In the genomic region with DNA sequence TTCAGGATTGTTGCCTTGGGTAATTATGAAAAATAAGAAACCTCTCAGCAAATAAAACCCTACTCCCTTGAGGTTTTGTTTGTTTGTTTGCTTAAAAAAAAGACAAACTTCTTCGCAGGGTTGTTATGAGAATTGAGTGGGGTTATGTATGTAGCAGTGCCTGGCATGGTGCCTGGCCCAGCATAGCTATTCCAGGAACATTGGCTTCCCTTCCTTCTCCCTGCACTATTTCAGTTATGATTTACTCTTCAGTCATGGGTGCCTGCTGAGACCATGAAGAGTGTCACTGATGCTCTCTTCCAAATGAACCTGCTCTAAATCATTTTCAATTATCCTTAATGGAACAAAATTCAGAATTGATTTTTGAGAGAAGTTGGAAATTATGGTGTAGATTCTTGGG, we compare ENCODE assay signal across 15 cellular contexts.
DNase-seq lines count a peak whose midpoint lies in the region; ATAC-seq and TF ChIP-seq lines count a peak whose summit lies in the region.
"Had no signal": no experiment of that assay in that cellular context is flagged by ENCODE, and none has a peak within 500 bp of the region (broad histone marks: within the 10 kb centered on the region; RNA-seq: fewer than 3 reads in every experiment).

No MANE protein-coding gene starts in this region.

- DNase-seq in NCI-H2171 treated with DMSO at 0.1 percent for 48 hours (lab: John Stamatoyannopoulos, UW) (peak; percentile 13), NCI-H2171 (lab: John Stamatoyannopoulos, UW) (no peak), esophagus squamous epithelium (lab: John Stamatoyannopoulos, UW) (no peak), upper lobe of right lung (no peak), DMS 273 (lab: John Stamatoyannopoulos, UW; ENCODE audit: unreplicated experiment) (no peak)
- DNase-seq: activated CD4-positive, alpha-beta T cell treated with anti-CD3 and anti-CD28 coated beads, Interleukin-2, amount 50 U/mL, for 4 hours; activated T-cell treated with anti-CD3 and anti-CD28 coated beads, Interleukin-2, amount 50 U/mL, for 72 hours; CD4-positive, alpha-beta memory T cell; NCI-H1092; NCI-H446 treated with DMSO at 0.1 percent for 48 hours had no signal

- H3K9ac ChIP-seq in parathyroid adenoma = no peak overlapping the region

- H3K4me3 ChIP-seq in esophagus squamous epithelium (no peak overlapping the region), parathyroid adenoma (ENCODE audit: low read depth, low read length) (no peak overlapping the region), upper lobe of right lung (no peak overlapping the region)
- H3K4me3 ChIP-seq: K562 had no signal

- no peak for TF ChIP-seq CTCF in esophagus squamous epithelium (IDR thresholded peaks at IDR 0.05)
- TF ChIP-seq CTCF in parathyroid adenoma (IDR thresholded peaks at IDR 0.05) = no peak
- no peak for TF ChIP-seq CTCF in upper lobe of right lung (IDR thresholded peaks at IDR 0.05)

- no peak overlapping the region for H3K27ac Mint-ChIP-seq in activated T-helper 17 cell treated with anti-CD3 and anti-CD28 coated beads, Interleukin-2, amount 50 U/mL, for 72 hours
- H3K27ac Mint-ChIP-seq: activated T-cell treated with anti-CD3 and anti-CD28 coated beads, Interleukin-2, amount 50 U/mL, for 72 hours; CD4-positive, alpha-beta memory T cell; stimulated activated effector memory CD8-positive, alpha-beta T cell treated with anti-CD3 and anti-CD28 coated beads, Interleukin-12 subunit alpha, Interleukin-12 subunit beta, amount 100 ng/mL, for 72 hours had no signal

- WGBS in esophagus squamous epithelium, 2 donors = 67 to 68% methylated on average over 1 of the region's 1 CpG

- no peak overlapping the region for H2AFZ ChIP-seq in parathyroid adenoma

- H3K9me3 Mint-ChIP-seq in activated T-helper 17 cell treated with anti-CD3 and anti-CD28 coated beads, Interleukin-2, amount 50 U/mL, for 72 hours = no peaks in the 10 kb centered on the region
- H3K9me3 Mint-ChIP-seq: activated T-cell treated with anti-CD3 and anti-CD28 coated beads, Interleukin-2, amount 50 U/mL, for 72 hours; stimulated activated effector memory CD8-positive, alpha-beta T cell treated with anti-CD3 and anti-CD28 coated beads, Interleukin-12 subunit alpha, Interleukin-12 subunit beta, amount 100 ng/mL, for 72 hours had no signal

- H3K79me2 ChIP-seq in parathyroid adenoma = peaks cover 2% of the 10 kb centered on the region

- H3K36me3 ChIP-seq in esophagus squamous epithelium (no peaks in the 10 kb centered on the region), parathyroid adenoma (ENCODE audit: control insufficient read depth, insufficient read depth, low read length) (no peaks in the 10 kb centered on the region), upper lobe of right lung (no peaks in the 10 kb centered on the region)

- H3K27me3 Mint-ChIP-seq in activated T-helper 17 cell treated with anti-CD3 and anti-CD28 coated beads, Interleukin-2, amount 50 U/mL, for 72 hours = peaks cover 14% of the 10 kb centered on the region

- no peaks in the 10 kb centered on the region for H3K4me1 Mint-ChIP-seq in activated T-helper 17 cell treated with anti-CD3 and anti-CD28 coated beads, Interleukin-2, amount 50 U/mL, for 72 hours
- H3K4me1 Mint-ChIP-seq: CD4-positive, alpha-beta memory T cell; stimulated activated effector memory CD8-positive, alpha-beta T cell treated with anti-CD3 and anti-CD28 coated beads, Interleukin-12 subunit alpha, Interleukin-12 subunit beta, amount 100 ng/mL, for 72 hours had no signal

- no peak overlapping the region for H3K4me2 ChIP-seq in parathyroid adenoma (ENCODE audit: low read length)

- no peaks in the 10 kb centered on the region for H3K9me3 ChIP-seq in esophagus squamous epithelium
- H3K9me3 ChIP-seq in parathyroid adenoma (ENCODE audit: control insufficient read depth, low read length) = no peaks in the 10 kb centered on the region
- H3K9me3 ChIP-seq in upper lobe of right lung = no peaks in the 10 kb centered on the region

- H3K4me1 ChIP-seq in esophagus squamous epithelium (peaks cover 0 to 72% (median 40%) of the 10 kb centered on the region in 3 donors), parathyroid adenoma (peaks cover 4% of the 10 kb centered on the region), upper lobe of right lung (peaks cover 33% of the 10 kb centered on the region)

- H3K27me3 ChIP-seq in esophagus squamous epithelium = no peaks in the 10 kb centered on the region
- H3K27me3 ChIP-seq in parathyroid adenoma (ENCODE audit: control insufficient read depth, insufficient read depth, low read length) = no peaks in the 10 kb centered on the region
- no peaks in the 10 kb centered on the region for H3K27me3 ChIP-seq in upper lobe of right lung

- no peaks in the 10 kb centered on the region for H3K36me3 Mint-ChIP-seq in activated T-helper 17 cell treated with anti-CD3 and anti-CD28 coated beads, Interleukin-2, amount 50 U/mL, for 72 hours (ENCODE audit: low read depth)
- H3K36me3 Mint-ChIP-seq: CD4-positive, alpha-beta memory T cell; stimulated activated effector memory CD8-positive, alpha-beta T cell treated with anti-CD3 and anti-CD28 coated beads, Interleukin-12 subunit alpha, Interleukin-12 subunit beta, amount 100 ng/mL, for 72 hours had no signal

- TF ChIP-seq POLR2A in esophagus squamous epithelium (IDR thresholded peaks at IDR 0.05) = no peak

- no peak overlapping the region for H3K4me3 Mint-ChIP-seq in activated T-helper 17 cell treated with anti-CD3 and anti-CD28 coated beads, Interleukin-2, amount 50 U/mL, for 72 hours
- H3K4me3 Mint-ChIP-seq: activated T-cell treated with anti-CD3 and anti-CD28 coated beads, Interleukin-2, amount 50 U/mL, for 72 hours; CD4-positive, alpha-beta memory T cell; stimulated activated effector memory CD8-positive, alpha-beta T cell treated with anti-CD3 and anti-CD28 coated beads, Interleukin-12 subunit alpha, Interleukin-12 subunit beta, amount 100 ng/mL, for 72 hours had no signal

- intact Hi-C loops in esophagus squamous epithelium (cut with DNase I) (no loop called here), upper lobe of right lung (cut with DNase I) (no loop called here)

- ATAC-seq in upper lobe of right lung = no peak
- no peak for ATAC-seq in HG02642 (IDR thresholded peaks at IDR 0.05; ENCODE audit: poor library complexity, unreplicated experiment)
- no peak for ATAC-seq in activated T-helper 17 cell treated with anti-CD3 and anti-CD28 coated beads, Interleukin-2, amount 50 U/mL, for 72 hours (replicated peaks)
- ATAC-seq: activated T-cell treated with anti-CD3 and anti-CD28 coated beads, Interleukin-2, amount 50 U/mL, for 72 hours; K562; stimulated activated effector memory CD8-positive, alpha-beta T cell treated with anti-CD3 and anti-CD28 coated beads, Interleukin-12 subunit alpha, Interleukin-12 subunit beta, amount 100 ng/mL, for 72 hours had no signal

- peak overlapping the region; percentile 19 to 89 (median 78) for H3K27ac ChIP-seq in esophagus squamous epithelium
- H3K27ac ChIP-seq in parathyroid adenoma = peak overlapping the region; percentile 81
- peak overlapping the region; percentile 88 for H3K27ac ChIP-seq in upper lobe of right lung
